ENCODE assay signal across 4 cellular contexts in the genomic region with DNA sequence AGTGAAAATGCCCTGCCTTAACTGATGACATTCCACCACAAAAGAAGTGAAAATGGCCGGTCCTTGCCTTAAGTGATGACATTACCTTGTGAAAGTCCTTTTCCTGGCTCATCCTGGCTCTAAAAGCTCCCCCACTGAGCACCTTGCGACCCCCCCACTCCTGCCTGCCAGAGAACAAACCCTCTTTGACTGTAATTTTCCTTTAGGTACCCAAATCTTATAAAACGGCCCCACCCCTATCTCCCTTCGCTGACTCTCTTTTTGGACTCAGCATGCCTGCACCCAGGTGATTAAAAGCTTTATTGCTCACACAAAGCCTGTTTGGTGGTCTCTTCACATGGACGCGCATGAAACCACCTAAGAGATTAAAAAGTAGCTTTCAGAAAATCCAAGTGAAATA. TPM values are rescaled to one million over a fixed set of nuclear protein-coding genes. Genes with fewer than 3 reads are reported as not detected.
"Had no signal": no experiment of that assay in that cellular context is flagged by ENCODE, and none has a peak within 500 bp of the region (broad histone marks: within the 10 kb centered on the region; RNA-seq: fewer than 3 reads in every experiment).

No MANE protein-coding gene starts in this region.

RNA-seq across cellular contexts. Expression of gene CHST9, which starts 47.2 kb away (rescaled TPM):
- total RNA-seq: naive thymus-derived CD8-positive, alpha-beta T cell; natural killer cell treated with Interleukin-12 subunit alpha and Interleukin-12 subunit beta and Interleukin-15 and Interleukin-18, amount 100 ng/mL, for 72 hours; osteoblast; smooth muscle cell had no signal
- polyA plus RNA-seq: naive thymus-derived CD8-positive, alpha-beta T cell; smooth muscle cell had no signal
